12 cellular contexts compared by ENCODE assay signal in genomic region chr2:48144777-48145176, GRCh38.
DNase-seq lines count a peak whose midpoint lies in the region; ATAC-seq, FAIRE-seq and TF ChIP-seq lines count a peak whose summit lies in the region.
"Had no signal": no experiment of that assay in that cellular context is flagged by ENCODE, and none has a peak within 500 bp of the region (broad histone marks: within the 10 kb centered on the region; RNA-seq: fewer than 3 reads in every experiment).

No MANE protein-coding gene starts in this region.

- POLR2A ChIA-PET in K562 (lab: Yijun Ruan, JAX), result interaction anchor here (1.1 to 3.4 kb wide), 6 partner anchors 9 to 60 kb away, joined by 3 to 26 read pairs (median 4); no protein-coding TSS in a partner anchor

- no peaks in the 10 kb centered on the region for H3K9me1 ChIP-seq in K562 (ENCODE audit: control insufficient read depth, insufficient read depth, low read length)

- H3K79me2 ChIP-seq in K562 (ENCODE audit: control insufficient read depth, insufficient read depth, low read length) (no peaks in the 10 kb centered on the region), mesendoderm (ENCODE audit: control insufficient read depth, insufficient read depth, low read length) (no peaks in the 10 kb centered on the region)

- H3K27me3 ChIP-seq in cardiac muscle cell, result no peaks in the 10 kb centered on the region
- no peaks in the 10 kb centered on the region for H3K27me3 ChIP-seq in K562 (ENCODE audit: control insufficient read depth in 2 of 2, insufficient read depth in 2 of 2, low read length in 2 of 2)
- H3K27me3 ChIP-seq in HAP-1 (ENCODE audit: low read depth), result no peaks in the 10 kb centered on the region; the same call in 1 of the 2 replicates
- no peaks in the 10 kb centered on the region for H3K27me3 ChIP-seq in ovary
- H3K27me3 ChIP-seq in mesendoderm (ENCODE audit: insufficient read depth, low read length, poor library complexity), result no peaks in the 10 kb centered on the region

- H3K4me2 ChIP-seq in K562 (ENCODE audit: insufficient read depth, low read length) (no peak overlapping the region), mesendoderm (ENCODE audit: low read length) (no peak overlapping the region)

- H3K4me3 Mint-ChIP-seq in stimulated activated effector memory CD8-positive, alpha-beta T cell treated with anti-CD3 and anti-CD28 coated beads, Interleukin-12 subunit alpha, Interleukin-12 subunit beta, amount 100 ng/mL, for 72 hours, result no peak overlapping the region

- H3K4ac ChIP-seq in mesendoderm (ENCODE audit: low read depth, low read length), result no peak overlapping the region

- H3K27ac Mint-ChIP-seq in stimulated activated effector memory CD8-positive, alpha-beta T cell treated with anti-CD3 and anti-CD28 coated beads, Interleukin-12 subunit alpha, Interleukin-12 subunit beta, amount 100 ng/mL, for 72 hours, result no peak overlapping the region

- peak overlapping the region; percentile 17 for H3K27ac ChIP-seq in cardiac muscle cell
- no peak overlapping the region; the same call in 2 of the 3 replicates for H3K27ac ChIP-seq in K562 (ENCODE audit: extremely low read depth, low read depth, low read length)
- H3K27ac ChIP-seq in ovary, result no peak overlapping the region
- no peak overlapping the region for H3K27ac ChIP-seq in mesendoderm (ENCODE audit: low read depth, low read length)
- H3K27ac ChIP-seq: C4-2B, VCaP had no signal

- DNase-seq in cardiac muscle cell (ENCODE audit: low read depth in 1 of 2, low spot score in 1 of 2) (peak; percentile 63), cardiac septum (ENCODE audit: low spot score) (no peak), NCI-H2227 (lab: John Stamatoyannopoulos, UW; ENCODE audit: unreplicated experiment) (peak; percentile 37), K562 (ENCODE audit: extremely low read depth in 1 of 4, low spot score in 3 of 4) (peak; percentile 25 to 78 (median 36)), HAP-1 (ENCODE audit: low spot score in 2 of 2) (no peak), ovary (no peak), mesendoderm (no peak)
- DNase-seq in stimulated activated effector memory CD8-positive, alpha-beta T cell treated with anti-CD3 and anti-CD28 coated beads, Interleukin-12 subunit alpha, Interleukin-12 subunit beta, amount 100 ng/mL, for 72 hours (ENCODE audit: low spot score in 2 of 2), result no peak
- DNase-seq: activated gamma-delta T cell; effector CD8-positive, alpha-beta T cell had no signal

- no peak for FAIRE-seq in K562 (lab: Jason Lieb, UNC)

- H4K5ac ChIP-seq in mesendoderm (ENCODE audit: low read length), result no peak overlapping the region

- H3K4me1 ChIP-seq in cardiac muscle cell (ENCODE audit: low read depth) (peaks cover 10% of the 10 kb centered on the region), K562 (replicated peaks in 1 of 2; ENCODE audit: control insufficient read depth in 2 of 2, insufficient read depth in 2 of 2, low read length in 2 of 2) (peaks cover 10 to 33% of the 10 kb centered on the region in 2 experiments; a peak in 4 of 5 replicates), HAP-1 (no peaks in the 10 kb centered on the region; the same call in 1 of the 2 replicates), ovary (ENCODE audit: insufficient read depth) (no peaks in the 10 kb centered on the region), mesendoderm (ENCODE audit: control insufficient read depth, low read depth, low read length) (peaks cover 2% of the 10 kb centered on the region)

- intact Hi-C loops in cardiac septum (cut with DNase I) (no loop called here), K562 (cut with micrococcal nuclease) (no loop called here), ovary (cut with DNase I) (no loop called here)

- no peak overlapping the region for H2BK15ac ChIP-seq in mesendoderm (replicated peaks; ENCODE audit: low read depth)

- TF ChIP-seq POLR2A in K562 (conservative IDR thresholded peaks at IDR 0.05) (no peak), ovary (IDR thresholded peaks at IDR 0.05) (no peak)

- H2AFZ ChIP-seq in K562 (ENCODE audit: low read depth, low read length), result peak overlapping the region; percentile 5

- TF ChIP-seq CTCF in cardiac muscle cell (IDR thresholded peaks at IDR 0.05; ENCODE audit: low read depth, low read length), result no peak
- no peak for TF ChIP-seq CTCF in K562 (IDR thresholded peaks at IDR 0.05 in 2 of 3, conservative IDR thresholded peaks at IDR 0.05 in 1 of 3; ENCODE audit: insufficient read depth in 2 of 3, low read depth in 1 of 3, low read length in 3 of 3)
- no peak for TF ChIP-seq CTCF in ovary (IDR thresholded peaks at IDR 0.05)

- BruUV-seq in K562 (replicated peaks; lab: Mats Ljungman, UMichigan), result no TSS peak

- no peaks in the 10 kb centered on the region for H4K20me1 ChIP-seq in K562 (replicated peaks; ENCODE audit: control insufficient read depth, insufficient read depth, low read length)

- TF ChIP-seq EP300 in K562 (IDR thresholded peaks at IDR 0.05; ENCODE audit: low read length) (no peak), ovary (IDR thresholded peaks at IDR 0.05) (no peak)

- no peaks in the 10 kb centered on the region for H3K79me1 ChIP-seq in mesendoderm (ENCODE audit: low read length)

- H3K36me3 Mint-ChIP-seq in stimulated activated effector memory CD8-positive, alpha-beta T cell treated with anti-CD3 and anti-CD28 coated beads, Interleukin-12 subunit alpha, Interleukin-12 subunit beta, amount 100 ng/mL, for 72 hours, result no peaks in the 10 kb centered on the region

- peak; percentile 60 for ATAC-seq in K562
- peak; percentile 60 for ATAC-seq in stimulated activated effector memory CD8-positive, alpha-beta T cell treated with anti-CD3 and anti-CD28 coated beads, Interleukin-12 subunit alpha, Interleukin-12 subunit beta, amount 100 ng/mL, for 72 hours

- no peak overlapping the region for H4K8ac ChIP-seq in mesendoderm (ENCODE audit: low read depth, low read length)

- no peaks in the 10 kb centered on the region for H3K9me3 Mint-ChIP-seq in stimulated activated effector memory CD8-positive, alpha-beta T cell treated with anti-CD3 and anti-CD28 coated beads, Interleukin-12 subunit alpha, Interleukin-12 subunit beta, amount 100 ng/mL, for 72 hours

- H3K4me3 ChIP-seq in cardiac muscle cell (no peak overlapping the region), K562 (no peak overlapping the region), HAP-1 (no peak overlapping the region), ovary (no peak overlapping the region), mesendoderm (ENCODE audit: low read length) (no peak overlapping the region)

- in situ Hi-C loops in K562 (cut with MboI) (no loop called here), HAP-1 (cut with MboI; ENCODE audit: low sequenced_read_pairs) (no loop called here)

- H3K4me1 Mint-ChIP-seq in stimulated activated effector memory CD8-positive, alpha-beta T cell treated with anti-CD3 and anti-CD28 coated beads, Interleukin-12 subunit alpha, Interleukin-12 subunit beta, amount 100 ng/mL, for 72 hours, result peaks cover 26% of the 10 kb centered on the region

- H3K18ac ChIP-seq in mesendoderm (ENCODE audit: low read length), result no peak overlapping the region

- no peak overlapping the region for H3K23ac ChIP-seq in mesendoderm (ENCODE audit: low read length)

- H3K9ac ChIP-seq in K562 (ENCODE audit: insufficient read depth in 1 of 2, low read depth in 2 of 2, low read length in 2 of 2) (0 out of 4 replicates have a peak overlapping the region, but pooled peaks of 1 of the 2 experiments have one; percentile 5), mesendoderm (ENCODE audit: low read length) (no peak overlapping the region)

- no peak for TF ChIP-seq RAD21 in K562 (CRISPR knock-in tag; conservative IDR thresholded peaks at IDR 0.05 in 1 of 2, IDR thresholded peaks at IDR 0.05 in 1 of 2)

- H2BK5ac ChIP-seq in mesendoderm (ENCODE audit: low read length), result no peak overlapping the region

- CTCF ChIA-PET in K562 (lab: Yijun Ruan, JAX; ENCODE audit: low intra/inter-chr PET ratio), result no interaction called here

- no peak overlapping the region for H2BK120ac ChIP-seq in mesendoderm (ENCODE audit: low read depth, low read length)

- no peak overlapping the region for H2AK5ac ChIP-seq in mesendoderm (ENCODE audit: low read length)

- 27% methylated on average over 2 of the region's 2 CpGs for WGBS in K562 (ENCODE audit: insufficient coverage, low coverage, missing lambda C conversion rate)
- WGBS in ovary, 3 donors, result 40 to 80% (median 43%) methylated on average over 2 of the region's 2 CpGs
- no CpG with 5 or more reads among the region's 2 CpGs for WGBS in mesendoderm (ENCODE audit: extremely low coverage, insufficient coverage, low lambda C conversion rate)

- H3K36me3 ChIP-seq in cardiac muscle cell, result no peaks in the 10 kb centered on the region
- H3K36me3 ChIP-seq in K562 (ENCODE audit: control insufficient read depth, insufficient read depth, low read length), result no peaks in the 10 kb centered on the region
- H3K36me3 ChIP-seq in HAP-1 (replicated peaks), result no peaks in the 10 kb centered on the region
- no peaks in the 10 kb centered on the region for H3K36me3 ChIP-seq in ovary
- no peaks in the 10 kb centered on the region for H3K36me3 ChIP-seq in mesendoderm (ENCODE audit: control insufficient read depth, insufficient read depth, low read length)

- H3K9me3 ChIP-seq in cardiac muscle cell (ENCODE audit: low read depth) (no peaks in the 10 kb centered on the region), K562 (replicated peaks; ENCODE audit: control insufficient read depth, insufficient read depth, low read depth, low read length) (no peaks in the 10 kb centered on the region), HAP-1 (no peaks in the 10 kb centered on the region; the same call in 1 of the 2 replicates), ovary (no peaks in the 10 kb centered on the region)

- H3K56ac ChIP-seq in mesendoderm (ENCODE audit: low read length), result no peak overlapping the region

TF ChIP-seq in K562, 482 proteins besides CTCF, POLR2A, EP300 and RAD21 (continues in another document):
- TF ChIP-seq TBL1XR1 (IDR thresholded peaks at IDR 0.05; ENCODE audit: low read length in 2 of 2), result no peak
- peak; percentile 96 for TF ChIP-seq NFIC (IDR thresholded peaks at IDR 0.05)
- TF ChIP-seq ZNF644 (tag; IDR thresholded peaks at IDR 0.05; ENCODE audit: low read depth), result no peak

Comparison
In these comparisons a context has a peak if more than half of its experiments do, and no peak if none do; other contexts are left out.
1. DNase-seq: peak in cardiac muscle cell (2 of 2), NCI-H2227 (single experiment) and K562 (4 of 4); none in cardiac septum (single experiment), stimulated activated effector memory CD8-positive, alpha-beta T cell treated with anti-CD3 and anti-CD28 coated beads, Interleukin-12 subunit alpha, Interleukin-12 subunit beta, amount 100 ng/mL, for 72 hours (0 of 2), HAP-1 (0 of 2), ovary (0 of 5) and mesendoderm (single experiment).